ENCODE assay signal across 8 cellular contexts in genomic region chrX:49186125-49187027, GRCh38. TPM values are rescaled to one million over a fixed set of nuclear protein-coding genes. Genes with fewer than 3 reads are reported as not detected.
DNase-seq lines count a peak whose midpoint lies in the region; ATAC-seq lines count a peak whose summit lies in the region.

A gene with protein sequence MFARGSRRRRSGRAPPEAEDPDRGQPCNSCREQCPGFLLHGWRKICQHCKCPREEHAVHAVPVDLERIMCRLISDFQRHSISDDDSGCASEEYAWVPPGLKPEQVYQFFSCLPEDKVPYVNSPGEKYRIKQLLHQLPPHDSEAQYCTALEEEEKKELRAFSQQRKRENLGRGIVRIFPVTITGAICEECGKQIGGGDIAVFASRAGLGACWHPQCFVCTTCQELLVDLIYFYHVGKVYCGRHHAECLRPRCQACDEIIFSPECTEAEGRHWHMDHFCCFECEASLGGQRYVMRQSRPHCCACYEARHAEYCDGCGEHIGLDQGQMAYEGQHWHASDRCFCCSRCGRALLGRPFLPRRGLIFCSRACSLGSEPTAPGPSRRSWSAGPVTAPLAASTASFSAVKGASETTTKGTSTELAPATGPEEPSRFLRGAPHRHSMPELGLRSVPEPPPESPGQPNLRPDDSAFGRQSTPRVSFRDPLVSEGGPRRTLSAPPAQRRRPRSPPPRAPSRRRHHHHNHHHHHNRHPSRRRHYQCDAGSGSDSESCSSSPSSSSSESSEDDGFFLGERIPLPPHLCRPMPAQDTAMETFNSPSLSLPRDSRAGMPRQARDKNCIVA (minus strand): TSS chrX:49186373. CDS start chrX:49186297, 76 bp downstream.

- POLR2A ChIA-PET in activated CD8-positive, alpha-beta memory T cell treated with anti-CD3 and anti-CD28 coated beads for 36 hours (lab: Charles Lee), result interaction anchor here (0.6 kb wide), 1 partner anchor 49 kb away, joined by 3 read pairs; the partner anchor contains the start of gene CCDC22

- no peaks in the 10 kb centered on the region for H3K9me3 Mint-ChIP-seq in stimulated activated naive CD8-positive, alpha-beta T cell treated with anti-CD3 and anti-CD28 coated beads, Interleukin-15, amount 100 ng/mL, for 72 hours

- H3K4me3 Mint-ChIP-seq in stimulated activated naive CD8-positive, alpha-beta T cell treated with anti-CD3 and anti-CD28 coated beads, Interleukin-15, amount 100 ng/mL, for 72 hours, result peak within 1 kb of the TSS; percentile 86 to 94

- CTCF ChIA-PET in activated CD8-positive, alpha-beta memory T cell treated with anti-CD3 and anti-CD28 coated beads for 36 hours (lab: Charles Lee), result interaction anchor here (0.6 to 1.2 kb wide), 2 partner anchors 30 to 225 kb away, joined by 3 to 4 read pairs; no protein-coding TSS in a partner anchor

- peak; percentile 64 for DNase-seq in EL
- DNase-seq in NCI-H526 treated with DMSO at 0.1 percent for 48 hours (lab: John Stamatoyannopoulos, UW), result peak; percentile 29
- DNase-seq in mucosa of gallbladder (ENCODE audit: low spot score), result peak; percentile 81
- DNase-seq in stimulated activated naive CD8-positive, alpha-beta T cell treated with anti-CD3 and anti-CD28 coated beads, Interleukin-15, amount 100 ng/mL, for 72 hours, result peak; percentile 64 to 78

- in situ Hi-C loops in endometrial microvascular endothelial cells (cut with HindIII; ENCODE audit: inconsistent ontology term, low pct_unique_long_range_greater_than_20kb, low sequenced_read_pairs), result no loop called here

- H3K27ac Mint-ChIP-seq in stimulated activated naive CD8-positive, alpha-beta T cell treated with anti-CD3 and anti-CD28 coated beads, Interleukin-15, amount 100 ng/mL, for 72 hours, result peak within 1 kb of the TSS; percentile 39 to 76

- ATAC-seq in HG02763 (IDR thresholded peaks at IDR 0.05; ENCODE audit: unreplicated experiment) (peak; percentile 26), HG03159 (IDR thresholded peaks at IDR 0.05; ENCODE audit: unreplicated experiment) (no peak)
- ATAC-seq in stimulated activated naive CD8-positive, alpha-beta T cell treated with anti-CD3 and anti-CD28 coated beads, Interleukin-15, amount 100 ng/mL, for 72 hours, result peak; percentile 31

- H3K27me3 Mint-ChIP-seq in stimulated activated naive CD8-positive, alpha-beta T cell treated with anti-CD3 and anti-CD28 coated beads, Interleukin-15, amount 100 ng/mL, for 72 hours, result no peaks in the 10 kb centered on the region

- H3K4me1 Mint-ChIP-seq in stimulated activated naive CD8-positive, alpha-beta T cell treated with anti-CD3 and anti-CD28 coated beads, Interleukin-15, amount 100 ng/mL, for 72 hours, result peaks cover 59% of the 10 kb centered on the region

RNA-seq across cellular contexts. Expression of the gene that starts here (rescaled TPM):
- total RNA-seq in activated CD8-positive, alpha-beta memory T cell treated with anti-CD3 and anti-CD28 coated beads for 36 hours, result 10 to 100 TPM; 18.4 to 19.4 TPM
- 23.4 TPM for total RNA-seq in endometrial microvascular endothelial cells (ENCODE audit: inconsistent ontology term)
- total RNA-seq in mucosa of gallbladder, result 16.3 TPM

Comparison
In these comparisons a context has a peak if more than half of its experiments do, and no peak if none do; other contexts are left out.
1. DNase-seq: peak in every context shown above with its lines; median percentile 81 in mucosa of gallbladder; 71 in stimulated activated naive CD8-positive, alpha-beta T cell treated with anti-CD3 and anti-CD28 coated beads, Interleukin-15, amount 100 ng/mL, for 72 hours; 64 in EL; 29 in NCI-H526 treated with DMSO at 0.1 percent for 48 hours.